18 cellular contexts compared by ENCODE assay signal in genomic region chr3:135214400-135214799, GRCh38.
DNase-seq lines count a peak whose midpoint lies in the region; ATAC-seq, FAIRE-seq and TF ChIP-seq lines count a peak whose summit lies in the region.
"Had no signal": no experiment of that assay in that cellular context is flagged by ENCODE, and none has a peak within 500 bp of the region (broad histone marks: within the 10 kb centered on the region; RNA-seq: fewer than 3 reads in every experiment).

No MANE protein-coding gene starts in this region.

- no peaks in the 10 kb centered on the region for H3K27me3 Mint-ChIP-seq in neural progenitor cell (ENCODE audit: insufficient read depth, low read depth)
- no peaks in the 10 kb centered on the region for H3K27me3 Mint-ChIP-seq in activated CD8-positive, alpha-beta T cell treated with anti-CD3 and anti-CD28 coated beads, Interleukin-2, amount 10 ng/mL, durations not matched to agents 7 days and 5 days (ENCODE audit: low read depth)

- H3K4me1 ChIP-seq in neural progenitor cell = peaks cover 17% of the 10 kb centered on the region
- H3K4me1 ChIP-seq in psoas muscle = peaks cover 44% of the 10 kb centered on the region

- H3K79me2 ChIP-seq in neural progenitor cell (ENCODE audit: low read depth) = no peaks in the 10 kb centered on the region

- H3K9me3 Mint-ChIP-seq in neural progenitor cell = no peaks in the 10 kb centered on the region
- no peaks in the 10 kb centered on the region for H3K9me3 Mint-ChIP-seq in activated CD8-positive, alpha-beta T cell treated with anti-CD3 and anti-CD28 coated beads, Interleukin-2, amount 10 ng/mL, durations not matched to agents 7 days and 5 days (ENCODE audit: insufficient read depth)

- H2AFZ ChIP-seq in neural progenitor cell (replicated peaks) = no peak overlapping the region

- H3K4me2 ChIP-seq in neural progenitor cell = no peak overlapping the region

- H3K4me1 Mint-ChIP-seq in neural progenitor cell = peaks cover 17% of the 10 kb centered on the region
- no peaks in the 10 kb centered on the region for H3K4me1 Mint-ChIP-seq in activated CD8-positive, alpha-beta T cell treated with anti-CD3 and anti-CD28 coated beads, Interleukin-2, amount 10 ng/mL, durations not matched to agents 7 days and 5 days (ENCODE audit: low read depth)
- H3K4me1 Mint-ChIP-seq: CD4-positive, alpha-beta memory T cell had no signal

- intact Hi-C loops in psoas muscle (cut with DNase I) = loop anchor here in 1 of 2 donors (5.0 kb wide), 1 partner anchor 62 kb away; no protein-coding TSS in a partner anchor

- H3F3A ChIP-seq in neural progenitor cell (ENCODE audit: low read depth) = no peaks in the 10 kb centered on the region

- H3K9me3 ChIP-seq in neural progenitor cell (ENCODE audit: low read depth) (no peaks in the 10 kb centered on the region), psoas muscle (no peaks in the 10 kb centered on the region)

- 77 to 99% (median 78%) methylated on average over 5 of the region's 5 CpGs for WGBS in psoas muscle, 3 donors

- no peak for ATAC-seq in psoas muscle
- ATAC-seq in activated CD8-positive, alpha-beta T cell treated with anti-CD3 and anti-CD28 coated beads, Interleukin-2, amount 10 ng/mL, durations not matched to agents 7 days and 5 days = no peak

- no peak overlapping the region for H3K9ac ChIP-seq in neural progenitor cell

- H3K36me3 Mint-ChIP-seq in neural progenitor cell = no peaks in the 10 kb centered on the region
- no peaks in the 10 kb centered on the region for H3K36me3 Mint-ChIP-seq in activated CD8-positive, alpha-beta T cell treated with anti-CD3 and anti-CD28 coated beads, Interleukin-2, amount 10 ng/mL, durations not matched to agents 7 days and 5 days (ENCODE audit: low read depth)
- H3K36me3 Mint-ChIP-seq: CD4-positive, alpha-beta memory T cell had no signal

- H3K4me3 ChIP-seq in bronchial epithelial cell (ENCODE audit: low read depth, low read length) (no peak overlapping the region), neural progenitor cell (no peak overlapping the region), psoas muscle (no peak overlapping the region)

- H4K20me1 ChIP-seq in neural progenitor cell (ENCODE audit: low read depth) = no peaks in the 10 kb centered on the region

- CTCF ChIA-PET in activated CD8-positive, alpha-beta T cell treated with anti-CD3 and anti-CD28 coated beads, Interleukin-2, amount 10 ng/mL, durations not matched to agents 7 days and 5 days (lab: Charles Lee) = no interaction called here

- DNase-seq in bronchial epithelial cell (ENCODE audit: low read depth) = no peak
- DNase-seq in neural progenitor cell (ENCODE audit: low spot score) = no peak
- DNase-seq in psoas muscle = no peak
- DNase-seq in NCI-H2029 (lab: John Stamatoyannopoulos, UW) = no peak
- DNase-seq in activated CD4-positive, alpha-beta T cell treated with anti-CD3 and anti-CD28 coated beads, Interleukin-2, amount 50 U/mL, for 48 hours = no peak
- DNase-seq in DMS79 treated with DMSO at 0.1 percent for 48 hours (lab: John Stamatoyannopoulos, UW) = no peak
- DNase-seq in activated CD8-positive, alpha-beta T cell treated with anti-CD3 and anti-CD28 coated beads, Interleukin-2, amount 10 ng/mL, durations not matched to agents 7 days and 5 days = no peak
- DNase-seq: C1 segment of cervical spinal cord; Calu3; CD4-positive, alpha-beta memory T cell; COR-L47; DMS53; DND-41; GOT3; H7; HCEC 1CT had no signal

- FAIRE-seq in bronchial epithelial cell (lab: Jason Lieb, UNC) = peak; percentile 50
- FAIRE-seq: G401.6, GM12892 had no signal

- H3K27me3 ChIP-seq in bronchial epithelial cell (ENCODE audit: control insufficient read depth, insufficient read depth, low read length) (no peaks in the 10 kb centered on the region), neural progenitor cell (no peaks in the 10 kb centered on the region), psoas muscle (ENCODE audit: insufficient read depth in 3 of 3, low read length in 2 of 3) (no peaks in the 10 kb centered on the region)

- H3K4me3 Mint-ChIP-seq in neural progenitor cell = no peak overlapping the region
- H3K4me3 Mint-ChIP-seq in activated CD8-positive, alpha-beta T cell treated with anti-CD3 and anti-CD28 coated beads, Interleukin-2, amount 10 ng/mL, durations not matched to agents 7 days and 5 days = no peak overlapping the region

- no peak overlapping the region for H3K27ac ChIP-seq in neural progenitor cell
- H3K27ac ChIP-seq in psoas muscle = peak overlapping the region; percentile 30

- H3K36me3 ChIP-seq in bronchial epithelial cell (ENCODE audit: control insufficient read depth, insufficient read depth, low read length) = no peaks in the 10 kb centered on the region
- H3K36me3 ChIP-seq in neural progenitor cell = no peaks in the 10 kb centered on the region
- H3K36me3 ChIP-seq in psoas muscle (ENCODE audit: insufficient read depth in 1 of 2, low read depth in 1 of 2) = no peaks in the 10 kb centered on the region

- H3K27ac Mint-ChIP-seq in neural progenitor cell = peak overlapping the region; percentile 14
- no peak overlapping the region for H3K27ac Mint-ChIP-seq in activated CD8-positive, alpha-beta T cell treated with anti-CD3 and anti-CD28 coated beads, Interleukin-2, amount 10 ng/mL, durations not matched to agents 7 days and 5 days

- TF ChIP-seq CTCF in bronchial epithelial cell (IDR thresholded peaks at IDR 0.05; ENCODE audit: insufficient read depth, low read length, severe bottlenecking) (no peak), neural progenitor cell (IDR thresholded peaks at IDR 0.05) (no peak), psoas muscle (IDR thresholded peaks at IDR 0.05) (no peak)

- POLR2A ChIA-PET in activated CD8-positive, alpha-beta T cell treated with anti-CD3 and anti-CD28 coated beads, Interleukin-2, amount 10 ng/mL, durations not matched to agents 7 days and 5 days (lab: Charles Lee) = no interaction called here
